Comparison of ENCODE assay signal across 7 cellular contexts in genomic region chr14:72894323-72894622, GRCh38. TPM values are rescaled to one million over a fixed set of nuclear protein-coding genes. Genes with fewer than 3 reads are reported as not detected.
DNase-seq lines count a peak whose midpoint lies in the region; ATAC-seq and TF ChIP-seq lines count a peak whose summit lies in the region.

No MANE protein-coding gene starts in this region.

- H3K27ac Mint-ChIP-seq in activated CD8-positive, alpha-beta T cell treated with anti-CD3 and anti-CD28 coated beads, Interleukin-2, amount 10 ng/mL, durations not matched to agents 7 days and 5 days: peak overlapping the region; percentile 76
- H3K27ac Mint-ChIP-seq in stimulated activated effector memory CD8-positive, alpha-beta T cell treated with anti-CD3 and anti-CD28 coated beads, Interleukin-12 subunit alpha, Interleukin-12 subunit beta, amount 100 ng/mL, for 72 hours: peak overlapping the region; percentile 42

- no peak for DNase-seq in HFF-Myc (ENCODE audit: extremely low read depth, low read depth)
- DNase-seq in activated CD8-positive, alpha-beta T cell treated with anti-CD3 and anti-CD28 coated beads, Interleukin-2, amount 10 ng/mL, durations not matched to agents 7 days and 5 days: no peak
- no peak for DNase-seq in stimulated activated effector memory CD8-positive, alpha-beta T cell treated with anti-CD3 and anti-CD28 coated beads, Interleukin-12 subunit alpha, Interleukin-12 subunit beta, amount 100 ng/mL, for 72 hours (ENCODE audit: low spot score in 2 of 2)
- no peak for DNase-seq in left lobe of liver (ENCODE audit: low spot score)
- DNase-seq in NCI-H128 (lab: John Stamatoyannopoulos, UW; ENCODE audit: unreplicated experiment): no peak
- DNase-seq in NK-92 treated with Interleukin-12 subunit alpha and Interleukin-12 subunit beta, amount 100 ng/mL, for 24 hours (lab: John Stamatoyannopoulos, UW): no peak

- no peaks in the 10 kb centered on the region for H3K9me3 ChIP-seq in iPS-15b (ENCODE audit: control insufficient read depth, insufficient read depth, low read length)

- peak overlapping the region; percentile 84 for H3K4me3 ChIP-seq in HFF-Myc (replicated peaks; ENCODE audit: low read depth, low read length)
- peak overlapping the region; percentile 77 for H3K4me3 ChIP-seq in iPS-15b (ENCODE audit: low read depth, low read length)

- H3K27me3 ChIP-seq in iPS-15b (ENCODE audit: control insufficient read depth, insufficient read depth, low read length): peaks cover 80% of the 10 kb centered on the region

- H3K4me1 ChIP-seq in iPS-15b (ENCODE audit: control insufficient read depth, insufficient read depth, low read length): peaks cover 11% of the 10 kb centered on the region

- no peak for ATAC-seq in activated CD8-positive, alpha-beta T cell treated with anti-CD3 and anti-CD28 coated beads, Interleukin-2, amount 10 ng/mL, durations not matched to agents 7 days and 5 days
- no peak for ATAC-seq in stimulated activated effector memory CD8-positive, alpha-beta T cell treated with anti-CD3 and anti-CD28 coated beads, Interleukin-12 subunit alpha, Interleukin-12 subunit beta, amount 100 ng/mL, for 72 hours
- ATAC-seq in left lobe of liver: no peak

- peaks cover 3% of the 10 kb centered on the region for H3K36me3 Mint-ChIP-seq in activated CD8-positive, alpha-beta T cell treated with anti-CD3 and anti-CD28 coated beads, Interleukin-2, amount 10 ng/mL, durations not matched to agents 7 days and 5 days (ENCODE audit: low read depth)
- H3K36me3 Mint-ChIP-seq in stimulated activated effector memory CD8-positive, alpha-beta T cell treated with anti-CD3 and anti-CD28 coated beads, Interleukin-12 subunit alpha, Interleukin-12 subunit beta, amount 100 ng/mL, for 72 hours: peaks cover 15% of the 10 kb centered on the region

- POLR2A ChIA-PET in activated CD8-positive, alpha-beta T cell treated with anti-CD3 and anti-CD28 coated beads, Interleukin-2, amount 10 ng/mL, durations not matched to agents 7 days and 5 days (lab: Charles Lee): interaction anchor here (0.6 to 1.1 kb wide), 3 partner anchors 318 to 456 kb away, joined by 3 read pairs; no protein-coding TSS in a partner anchor

- H3K27me3 Mint-ChIP-seq in activated CD8-positive, alpha-beta T cell treated with anti-CD3 and anti-CD28 coated beads, Interleukin-2, amount 10 ng/mL, durations not matched to agents 7 days and 5 days (ENCODE audit: low read depth): peaks cover 53% of the 10 kb centered on the region

- CTCF ChIA-PET in activated CD8-positive, alpha-beta T cell treated with anti-CD3 and anti-CD28 coated beads, Interleukin-2, amount 10 ng/mL, durations not matched to agents 7 days and 5 days (lab: Charles Lee): interaction anchor here (0.9 to 2.6 kb wide), 6 partner anchors 10 to 432 kb away, joined by 3 to 24 read pairs (median 6); no protein-coding TSS in a partner anchor

- H3K4me3 Mint-ChIP-seq in activated CD8-positive, alpha-beta T cell treated with anti-CD3 and anti-CD28 coated beads, Interleukin-2, amount 10 ng/mL, durations not matched to agents 7 days and 5 days: peak overlapping the region; percentile 97
- H3K4me3 Mint-ChIP-seq in stimulated activated effector memory CD8-positive, alpha-beta T cell treated with anti-CD3 and anti-CD28 coated beads, Interleukin-12 subunit alpha, Interleukin-12 subunit beta, amount 100 ng/mL, for 72 hours: peak overlapping the region; percentile 85

- H3K9ac ChIP-seq in iPS-15b (ENCODE audit: low read depth, low read length): no peak overlapping the region

- TF ChIP-seq CTCF in HFF-Myc (IDR thresholded peaks at IDR 0.05; ENCODE audit: low read depth, low read length, missing control alignments): no peak

- no peaks in the 10 kb centered on the region for H3K9me3 Mint-ChIP-seq in activated CD8-positive, alpha-beta T cell treated with anti-CD3 and anti-CD28 coated beads, Interleukin-2, amount 10 ng/mL, durations not matched to agents 7 days and 5 days (ENCODE audit: insufficient read depth)
- no peaks in the 10 kb centered on the region for H3K9me3 Mint-ChIP-seq in stimulated activated effector memory CD8-positive, alpha-beta T cell treated with anti-CD3 and anti-CD28 coated beads, Interleukin-12 subunit alpha, Interleukin-12 subunit beta, amount 100 ng/mL, for 72 hours

- peaks cover 34% of the 10 kb centered on the region for H3K4me1 Mint-ChIP-seq in activated CD8-positive, alpha-beta T cell treated with anti-CD3 and anti-CD28 coated beads, Interleukin-2, amount 10 ng/mL, durations not matched to agents 7 days and 5 days (ENCODE audit: low read depth)
- peaks cover 25% of the 10 kb centered on the region for H3K4me1 Mint-ChIP-seq in stimulated activated effector memory CD8-positive, alpha-beta T cell treated with anti-CD3 and anti-CD28 coated beads, Interleukin-12 subunit alpha, Interleukin-12 subunit beta, amount 100 ng/mL, for 72 hours

- H3K36me3 ChIP-seq in iPS-15b (ENCODE audit: control insufficient read depth, insufficient read depth, low read length): no peaks in the 10 kb centered on the region

RNA-seq across cellular contexts. Expression of gene DPF3, which starts 0.4 kb away (rescaled TPM):
- 10 to 100 TPM; 10.3 to 10.7 TPM for total RNA-seq in activated CD8-positive, alpha-beta T cell treated with anti-CD3 and anti-CD28 coated beads, Interleukin-2, amount 10 ng/mL, durations not matched to agents 7 days and 5 days
- total RNA-seq in left lobe of liver: 5.2 TPM

RNA-seq across cellular contexts. Expression of gene DCAF4, which starts 32.0 kb away (rescaled TPM):
- 10 to 100 TPM; 17.5 to 18.1 TPM for total RNA-seq in activated CD8-positive, alpha-beta T cell treated with anti-CD3 and anti-CD28 coated beads, Interleukin-2, amount 10 ng/mL, durations not matched to agents 7 days and 5 days
- total RNA-seq in left lobe of liver: 6.4 TPM
